8 cellular contexts compared by ENCODE assay signal in genomic region chr11:74702383-74703007, GRCh38. TPM values are rescaled to one million over a fixed set of nuclear protein-coding genes. Genes with fewer than 3 reads are reported as not detected.
DNase-seq lines count a peak whose midpoint lies in the region; ATAC-seq and TF ChIP-seq lines count a peak whose summit lies in the region.

No MANE protein-coding gene starts in this region.

- H3F3A ChIP-seq in neural progenitor cell (ENCODE audit: low read depth): no peaks in the 10 kb centered on the region

- H3K27ac ChIP-seq in IMR-90 (ENCODE audit: insufficient read depth, low read length) (no peak overlapping the region), Peyer's patch (no peak overlapping the region), fibroblast of lung (ENCODE audit: insufficient read depth, low read length) (no peak overlapping the region), neural progenitor cell (no peak overlapping the region), tibial artery (no peak overlapping the region)

- H3K36me3 Mint-ChIP-seq in activated T-cell treated with anti-CD3 and anti-CD28 coated beads, Interleukin-2, amount 50 U/mL, for 4 hours (ENCODE audit: insufficient read depth): no peaks in the 10 kb centered on the region
- H3K36me3 Mint-ChIP-seq in neural progenitor cell: no peaks in the 10 kb centered on the region

- peak; percentile 97 for ATAC-seq in IMR-90 (ENCODE audit: low read depth)
- peak; percentile 77 to 80 for ATAC-seq in activated T-cell treated with anti-CD3 and anti-CD28 coated beads, Interleukin-2, amount 50 U/mL, for 4 hours
- no peak for ATAC-seq in HG03342 (IDR thresholded peaks at IDR 0.05; ENCODE audit: unreplicated experiment)

- H3K14ac ChIP-seq in IMR-90 (replicated peaks; ENCODE audit: low read depth, low read length): no peak overlapping the region

- TF ChIP-seq POLR2A in IMR-90 (IDR thresholded peaks at IDR 0.05; ENCODE audit: low read depth, low read length) (no peak), Peyer's patch (IDR thresholded peaks at IDR 0.05) (no peak)

- H2BK15ac ChIP-seq in IMR-90 (ENCODE audit: low read depth, low read length): peak overlapping the region; percentile 62; the same call in 1 of the 3 replicates

- DNase-seq in GM06990 (ENCODE audit: extremely low read depth, insufficient read length): peak; percentile 30
- peak; percentile 76 for DNase-seq in IMR-90
- DNase-seq in Peyer's patch: peak; percentile 38 to 78 (median 68)
- DNase-seq in activated T-cell treated with anti-CD3 and anti-CD28 coated beads, Interleukin-2, amount 50 U/mL, for 4 hours: peak; percentile 45
- peak; percentile 51 to 74 for DNase-seq in fibroblast of lung (ENCODE audit: low read depth in 2 of 2)
- DNase-seq in neural progenitor cell (ENCODE audit: low spot score): peak; percentile 84
- peak; percentile 65 to 81 for DNase-seq in tibial artery

- peak overlapping the region; percentile 27 for H2BK5ac ChIP-seq in IMR-90 (ENCODE audit: low read depth, low read length, poor library complexity, severe bottlenecking)

- H3K79me1 ChIP-seq in IMR-90 (ENCODE audit: low read depth in 1 of 2, low read length in 2 of 2): no peaks in the 10 kb centered on the region

- peak overlapping the region; percentile 38 for H2AK9ac ChIP-seq in IMR-90 (replicated peaks; ENCODE audit: low read depth, low read length, poor library complexity)

- in situ Hi-C loops in IMR-90 (cut with MboI; ENCODE audit: low sequenced_read_pairs): no loop called here

- H3K27me3 Mint-ChIP-seq in activated T-cell treated with anti-CD3 and anti-CD28 coated beads, Interleukin-2, amount 50 U/mL, for 4 hours (ENCODE audit: low read depth): no peaks in the 10 kb centered on the region
- H3K27me3 Mint-ChIP-seq in neural progenitor cell (ENCODE audit: insufficient read depth, low read depth): peaks cover 2% of the 10 kb centered on the region

- POLR2A ChIA-PET in IMR-90 (lab: Charles Lee; ENCODE audit: unreplicated experiment): interaction anchor here (0.7 to 1.0 kb wide), 2 partner anchors 18 to 94 kb away, joined by 3 to 5 read pairs; no protein-coding TSS in a partner anchor

- H4K8ac ChIP-seq in IMR-90 (ENCODE audit: low read depth in 2 of 2, low read length in 2 of 2): peak overlapping the region in 1 of 2 experiments; percentile 37; a peak in 2 of 4 replicates

- no peaks in the 10 kb centered on the region for H3K79me2 ChIP-seq in fibroblast of lung (ENCODE audit: control insufficient read depth, insufficient read depth, low read length)
- H3K79me2 ChIP-seq in neural progenitor cell (ENCODE audit: low read depth): no peaks in the 10 kb centered on the region

- dilution Hi-C loops in IMR-90 (cut with HindIII; ENCODE audit: low sequenced_read_pairs, unreplicated experiment): no loop called here

- no peaks in the 10 kb centered on the region for H4K20me1 ChIP-seq in IMR-90 (ENCODE audit: insufficient read depth, low read length)
- H4K20me1 ChIP-seq in fibroblast of lung (ENCODE audit: control insufficient read depth, extremely low read depth, insufficient read depth, low read length): no peaks in the 10 kb centered on the region
- H4K20me1 ChIP-seq in neural progenitor cell (ENCODE audit: low read depth): no peaks in the 10 kb centered on the region

- no peak overlapping the region for H3K23ac ChIP-seq in IMR-90 (ENCODE audit: low read depth, low read length)

- H3K9ac ChIP-seq in IMR-90 (ENCODE audit: low read depth, low read length) (no peak overlapping the region), fibroblast of lung (ENCODE audit: insufficient read depth, low read length) (no peak overlapping the region), neural progenitor cell (no peak overlapping the region)

- BruUV-seq in IMR-90 (replicated peaks; lab: Mats Ljungman, UMichigan): no TSS peak

- H2BK20ac ChIP-seq in IMR-90 (ENCODE audit: low read depth, low read length): peak overlapping the region; percentile 79; the same call in 1 of the 2 replicates

- peak overlapping the region; percentile 63; the same call in 1 of the 2 replicates for H3K4ac ChIP-seq in IMR-90 (ENCODE audit: low read depth, low read length)

- peak overlapping the region; percentile 69 for H2AFZ ChIP-seq in IMR-90 (replicated peaks; ENCODE audit: low read length, poor library complexity)
- no peak overlapping the region for H2AFZ ChIP-seq in fibroblast of lung (ENCODE audit: low read length)
- H2AFZ ChIP-seq in neural progenitor cell (replicated peaks): peak overlapping the region; percentile 69

- peak; percentile 83 for TF ChIP-seq RAD21 in IMR-90 (IDR thresholded peaks at IDR 0.05; ENCODE audit: low read length)

- H3K4me1 ChIP-seq in IMR-90 (ENCODE audit: control insufficient read depth, insufficient read depth, low read length) (peaks cover 2% of the 10 kb centered on the region), Peyer's patch (no peaks in the 10 kb centered on the region), fibroblast of lung (ENCODE audit: control insufficient read depth, extremely low read depth, insufficient read depth, low read length) (no peaks in the 10 kb centered on the region), neural progenitor cell (no peaks in the 10 kb centered on the region), tibial artery (peaks cover 0 to 5% (median 2%) of the 10 kb centered on the region in 4 donors)

- no peaks in the 10 kb centered on the region for H3K9me3 ChIP-seq in IMR-90 (ENCODE audit: control insufficient read depth, insufficient read depth, low read length)
- no peaks in the 10 kb centered on the region for H3K9me3 ChIP-seq in Peyer's patch
- H3K9me3 ChIP-seq in fibroblast of lung (ENCODE audit: control insufficient read depth, insufficient read depth, low read depth, low read length): no peaks in the 10 kb centered on the region
- no peaks in the 10 kb centered on the region for H3K9me3 ChIP-seq in neural progenitor cell (ENCODE audit: low read depth)
- no peaks in the 10 kb centered on the region for H3K9me3 ChIP-seq in tibial artery

- peak overlapping the region; percentile 54; the same call in 1 of the 2 replicates for H4K91ac ChIP-seq in IMR-90 (ENCODE audit: insufficient read depth, low read depth, low read length)

- H4K5ac ChIP-seq in IMR-90 (ENCODE audit: low read depth, low read length): peak overlapping the region; percentile 83

- H3K36me3 ChIP-seq in GM06990 (ENCODE audit: control insufficient read depth, insufficient read depth, low read length): no peaks in the 10 kb centered on the region
- no peaks in the 10 kb centered on the region for H3K36me3 ChIP-seq in IMR-90 (ENCODE audit: control insufficient read depth, insufficient read depth, low read length)
- H3K36me3 ChIP-seq in Peyer's patch: no peaks in the 10 kb centered on the region
- no peaks in the 10 kb centered on the region for H3K36me3 ChIP-seq in fibroblast of lung (ENCODE audit: control insufficient read depth, insufficient read depth, low read length)
- no peaks in the 10 kb centered on the region for H3K36me3 ChIP-seq in neural progenitor cell
- no peaks in the 10 kb centered on the region for H3K36me3 ChIP-seq in tibial artery

- H3K9me3 Mint-ChIP-seq in activated T-cell treated with anti-CD3 and anti-CD28 coated beads, Interleukin-2, amount 50 U/mL, for 4 hours: no peaks in the 10 kb centered on the region
- H3K9me3 Mint-ChIP-seq in neural progenitor cell: no peaks in the 10 kb centered on the region

- H3K4me3 Mint-ChIP-seq in activated T-cell treated with anti-CD3 and anti-CD28 coated beads, Interleukin-2, amount 50 U/mL, for 4 hours: no peak overlapping the region
- no peak overlapping the region for H3K4me3 Mint-ChIP-seq in neural progenitor cell

- TF ChIP-seq CTCF in GM06990 (IDR thresholded peaks at IDR 0.05; ENCODE audit: insufficient read depth, low read length, poor library complexity, severe bottlenecking) (peak; percentile 96), IMR-90 (conservative IDR thresholded peaks at IDR 0.05; ENCODE audit: low read depth, low read length) (peak; percentile 95), Peyer's patch (IDR thresholded peaks at IDR 0.05) (peak; percentile 52 to 84 (median 74)), fibroblast of lung (conservative IDR thresholded peaks at IDR 0.05 in 1 of 2, IDR thresholded peaks at IDR 0.05 in 1 of 2; ENCODE audit: low read depth in 1 of 2, low read length in 2 of 2) (peak; percentile 97 to 99), neural progenitor cell (IDR thresholded peaks at IDR 0.05) (peak; percentile 93), tibial artery (IDR thresholded peaks at IDR 0.05) (peak; percentile 77 to 90)

- H3K27me3 ChIP-seq in GM06990 (replicated peaks; ENCODE audit: control insufficient read depth, insufficient read depth, low read length) (no peaks in the 10 kb centered on the region), IMR-90 (ENCODE audit: control insufficient read depth, insufficient read depth, low read length) (no peaks in the 10 kb centered on the region), Peyer's patch (no peaks in the 10 kb centered on the region), fibroblast of lung (ENCODE audit: control insufficient read depth, insufficient read depth, low read length) (no peaks in the 10 kb centered on the region), neural progenitor cell (no peaks in the 10 kb centered on the region), tibial artery (no peaks in the 10 kb centered on the region)

- CTCF ChIA-PET in IMR-90 (lab: Yijun Ruan, JAX): interaction anchor here (0.6 to 7.0 kb wide), 18 partner anchors 8 to 120 kb away, joined by 3 to 66 read pairs (median 4); no protein-coding TSS in a partner anchor

- H3K56ac ChIP-seq in IMR-90 (ENCODE audit: extremely low read depth, insufficient read depth, low read length): no peak overlapping the region

- intact Hi-C loops in IMR-90 (cut with micrococcal nuclease) (loop anchor here (1.0 kb wide), 1 partner anchor 24 kb away; no protein-coding TSS in a partner anchor), tibial artery (cut with DNase I; ENCODE audit: low total_unique reads) (no loop called here)

- H3K27ac Mint-ChIP-seq in neural progenitor cell: peak overlapping the region; percentile 89

- H3K4me2 ChIP-seq in IMR-90 (ENCODE audit: low read depth, low read length) (no peak overlapping the region), fibroblast of lung (ENCODE audit: extremely low read depth, insufficient read depth, low read length) (no peak overlapping the region), neural progenitor cell (no peak overlapping the region)

- peak overlapping the region; percentile 80; the same call in 1 of the 2 replicates for H2BK120ac ChIP-seq in IMR-90 (ENCODE audit: low read depth, low read length)

- WGBS in IMR-90 (ENCODE audit: extremely low coverage in 2 of 2, insufficient read length in 1 of 2), 2 experiments: 80% methylated on average over 7 of the region's 15 CpGs; no CpG with 5 or more reads in 1 of the 2 experiments

- no peaks in the 10 kb centered on the region for H3K4me1 Mint-ChIP-seq in activated T-cell treated with anti-CD3 and anti-CD28 coated beads, Interleukin-2, amount 50 U/mL, for 4 hours (ENCODE audit: low read depth)
- peaks cover 5% of the 10 kb centered on the region for H3K4me1 Mint-ChIP-seq in neural progenitor cell

- H2AK5ac ChIP-seq in IMR-90 (ENCODE audit: low read depth, low read length): peak overlapping the region; percentile 97

- H3K18ac ChIP-seq in IMR-90 (ENCODE audit: low read depth, low read length): peak overlapping the region; percentile 62

- peaks cover 8% of the 10 kb centered on the region for H3K9me1 ChIP-seq in IMR-90 (ENCODE audit: insufficient read depth, low read length)

- H3K4me3 ChIP-seq in GM06990 (replicated peaks; ENCODE audit: low read depth, low read length): no peak overlapping the region
- H3K4me3 ChIP-seq in IMR-90 (ENCODE audit: insufficient read depth, low read depth, low read length): no peak overlapping the region
- H3K4me3 ChIP-seq in Peyer's patch: no peak overlapping the region
- no peak overlapping the region for H3K4me3 ChIP-seq in fibroblast of lung (replicated peaks in 1 of 4; ENCODE audit: control extremely low read depth in 1 of 4, insufficient read depth in 1 of 4, low read depth in 3 of 4, low read length in 4 of 4)
- no peak overlapping the region for H3K4me3 ChIP-seq in neural progenitor cell
- no peak overlapping the region for H3K4me3 ChIP-seq in tibial artery

RNA-seq across cellular contexts. Expression of gene CHRDL2, which starts 28.7 kb away (rescaled TPM):
- total RNA-seq in IMR-90 (2012; rRNA removed) (not detected in 2 replicates), Peyer's patch (not detected), fibroblast of lung (not detected in 2 replicates), neural progenitor cell (ENCODE audit: low replicate concordance) (0.06 TPM in 1 of 2 replicates, not detected in the other)
- polyA plus RNA-seq in IMR-90 (2012; rRNA removed) (0.37 and 0.80 TPM in 2 replicates), fibroblast of lung (not detected in 2 replicates)
- polyA plus RNA-seq in IMR-90 (2012; cell fraction: cytosol; rRNA removed): 0.95 and 2.3 TPM in 2 replicates
- 0.64 and 0.66 TPM in 2 replicates for polyA plus RNA-seq in IMR-90 (2012; cell fraction: nucleus; rRNA removed; ENCODE audit: low replicate concordance)
- not detected for total RNA-seq in activated T-cell treated with anti-CD3 and anti-CD28 coated beads, Interleukin-2, amount 50 U/mL, for 4 hours
- 0.23 TPM in 1 of 2 replicates, not detected in the other for polyA plus RNA-seq in fibroblast of lung (2012)
- polyA minus RNA-seq in fibroblast of lung (ENCODE audit: low replicate concordance): not detected in 2 replicates

RNA-seq across cellular contexts. Expression of gene RNF169, which starts 46.2 kb away (rescaled TPM):
- 23.3 and 28.1 TPM in 2 replicates for total RNA-seq in IMR-90 (2012; rRNA removed)
- polyA plus RNA-seq in IMR-90 (2012; rRNA removed): 3.0 and 3.6 TPM in 2 replicates
- 0.73 and 0.82 TPM in 2 replicates for polyA plus RNA-seq in IMR-90 (2012; cell fraction: cytosol; rRNA removed)
- 1.2 and 7.6 TPM in 2 replicates for polyA plus RNA-seq in IMR-90 (2012; cell fraction: nucleus; rRNA removed; ENCODE audit: low replicate concordance)
- total RNA-seq in Peyer's patch: 10 to 100 TPM; 14.2 to 33.8 (median 19.2) TPM
- 10 to 100 TPM; 11.4 to 12.4 (median 11.9) TPM for total RNA-seq in activated T-cell treated with anti-CD3 and anti-CD28 coated beads, Interleukin-2, amount 50 U/mL, for 4 hours
- total RNA-seq in fibroblast of lung: 24.4 and 32.2 TPM in 2 replicates
- 11.6 and 12.3 TPM in 2 replicates for polyA plus RNA-seq in fibroblast of lung
- 6.1 and 7.5 TPM in 2 replicates for polyA plus RNA-seq in fibroblast of lung (2012)
- polyA minus RNA-seq in fibroblast of lung (ENCODE audit: low replicate concordance): 7.6 and 8.4 TPM in 2 replicates
- 22.3 and 30.2 TPM in 2 replicates for total RNA-seq in neural progenitor cell (ENCODE audit: low replicate concordance)

Comparison
In these comparisons a context has a peak if more than half of its experiments do, and no peak if none do; other contexts are left out.
1. DNase-seq: peak in every context shown above with its lines; median percentile 84 in neural progenitor cell; 76 in IMR-90; 73 in tibial artery; 68 in Peyer's patch; 62 in fibroblast of lung; 45 in activated T-cell treated with anti-CD3 and anti-CD28 coated beads, Interleukin-2, amount 50 U/mL, for 4 hours; 30 in GM06990.